8 cellular contexts compared by ENCODE assay signal in the genomic region with DNA sequence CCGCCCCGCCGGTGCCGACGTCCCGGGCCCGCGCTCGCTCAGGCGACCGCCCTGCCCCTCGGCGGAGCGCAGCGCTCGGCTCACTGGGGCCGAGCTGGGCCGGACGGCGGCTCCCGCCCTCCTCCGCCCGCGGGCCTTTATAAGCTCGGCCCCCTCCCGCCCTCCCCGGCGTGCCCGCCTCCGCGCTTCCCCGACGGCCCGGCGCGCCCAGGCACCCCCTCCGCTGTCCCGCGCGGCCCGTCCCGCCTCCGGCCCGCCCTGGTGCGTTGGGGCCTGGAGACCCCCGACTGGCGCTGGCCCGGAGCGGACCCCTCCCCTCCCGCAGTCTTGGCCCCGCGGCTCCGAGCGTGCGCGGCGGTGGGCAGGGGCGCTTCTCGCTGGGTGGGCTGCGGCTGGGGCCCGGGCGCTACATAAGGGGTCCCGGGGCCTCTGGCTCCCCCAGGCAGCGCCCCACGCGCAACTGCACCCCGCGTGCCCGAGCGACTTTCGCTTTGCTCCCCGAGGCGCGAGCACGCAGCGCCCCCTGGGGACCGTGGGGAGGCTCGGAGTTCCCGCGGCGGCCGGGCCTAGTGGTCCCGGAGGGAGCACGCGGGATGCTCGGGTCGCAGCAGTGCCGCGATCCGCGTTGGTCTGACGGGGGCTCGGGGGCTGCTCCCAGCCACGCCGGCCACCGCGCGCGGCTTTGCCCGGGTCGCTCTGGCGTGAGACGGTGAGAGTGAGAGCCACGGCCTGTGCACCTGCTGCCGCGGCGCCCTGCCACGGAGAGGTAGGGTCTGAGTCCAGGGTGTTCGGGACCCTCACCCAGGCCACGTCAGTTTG. TPM values are rescaled to one million over a fixed set of nuclear protein-coding genes. Genes with fewer than 3 reads are reported as not detected.
DNase-seq lines count a peak whose midpoint lies in the region; ATAC-seq, FAIRE-seq and TF ChIP-seq lines count a peak whose summit lies in the region.

A gene with protein sequence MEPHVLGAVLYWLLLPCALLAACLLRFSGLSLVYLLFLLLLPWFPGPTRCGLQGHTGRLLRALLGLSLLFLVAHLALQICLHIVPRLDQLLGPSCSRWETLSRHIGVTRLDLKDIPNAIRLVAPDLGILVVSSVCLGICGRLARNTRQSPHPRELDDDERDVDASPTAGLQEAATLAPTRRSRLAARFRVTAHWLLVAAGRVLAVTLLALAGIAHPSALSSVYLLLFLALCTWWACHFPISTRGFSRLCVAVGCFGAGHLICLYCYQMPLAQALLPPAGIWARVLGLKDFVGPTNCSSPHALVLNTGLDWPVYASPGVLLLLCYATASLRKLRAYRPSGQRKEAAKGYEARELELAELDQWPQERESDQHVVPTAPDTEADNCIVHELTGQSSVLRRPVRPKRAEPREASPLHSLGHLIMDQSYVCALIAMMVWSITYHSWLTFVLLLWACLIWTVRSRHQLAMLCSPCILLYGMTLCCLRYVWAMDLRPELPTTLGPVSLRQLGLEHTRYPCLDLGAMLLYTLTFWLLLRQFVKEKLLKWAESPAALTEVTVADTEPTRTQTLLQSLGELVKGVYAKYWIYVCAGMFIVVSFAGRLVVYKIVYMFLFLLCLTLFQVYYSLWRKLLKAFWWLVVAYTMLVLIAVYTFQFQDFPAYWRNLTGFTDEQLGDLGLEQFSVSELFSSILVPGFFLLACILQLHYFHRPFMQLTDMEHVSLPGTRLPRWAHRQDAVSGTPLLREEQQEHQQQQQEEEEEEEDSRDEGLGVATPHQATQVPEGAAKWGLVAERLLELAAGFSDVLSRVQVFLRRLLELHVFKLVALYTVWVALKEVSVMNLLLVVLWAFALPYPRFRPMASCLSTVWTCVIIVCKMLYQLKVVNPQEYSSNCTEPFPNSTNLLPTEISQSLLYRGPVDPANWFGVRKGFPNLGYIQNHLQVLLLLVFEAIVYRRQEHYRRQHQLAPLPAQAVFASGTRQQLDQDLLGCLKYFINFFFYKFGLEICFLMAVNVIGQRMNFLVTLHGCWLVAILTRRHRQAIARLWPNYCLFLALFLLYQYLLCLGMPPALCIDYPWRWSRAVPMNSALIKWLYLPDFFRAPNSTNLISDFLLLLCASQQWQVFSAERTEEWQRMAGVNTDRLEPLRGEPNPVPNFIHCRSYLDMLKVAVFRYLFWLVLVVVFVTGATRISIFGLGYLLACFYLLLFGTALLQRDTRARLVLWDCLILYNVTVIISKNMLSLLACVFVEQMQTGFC (N-terminal part only) (minus strand): TSS at position 115 of the 819 bp plus-strand sequence. CDS start 256 bp downstream, outside the sequence.

- no peak for TF ChIP-seq POLR2A in sigmoid colon (IDR thresholded peaks at IDR 0.05)

- H3K4me2 ChIP-seq in DOHH2 (ENCODE audit: low read length) = peak within 1 kb of the TSS; percentile 92
- peak within 1 kb of the TSS; percentile 93 for H3K4me2 ChIP-seq in astrocyte (ENCODE audit: low read length)

- ATAC-seq in HG02970 (IDR thresholded peaks at IDR 0.05; ENCODE audit: low FRiP score, unreplicated experiment) (peak; percentile 26), GM18517 (IDR thresholded peaks at IDR 0.05; ENCODE audit: unreplicated experiment) (no peak), HG03457 (IDR thresholded peaks at IDR 0.05; ENCODE audit: unreplicated experiment) (no peak)

- no peaks in the 10 kb centered on the region for H3K9me3 Mint-ChIP-seq in astrocyte (ENCODE audit: unreplicated experiment)

- no peaks in the 10 kb centered on the region for H3K36me3 Mint-ChIP-seq in astrocyte (ENCODE audit: low read depth, unreplicated experiment)

- peaks cover 8% of the 10 kb centered on the region for H3F3A ChIP-seq in DOHH2 (ENCODE audit: control insufficient read depth, insufficient read depth)

- DNase-seq in T-helper 22 cell (ENCODE audit: low read depth) = peak; percentile 69
- no peak for DNase-seq in astrocyte (ENCODE audit: low read depth)
- DNase-seq in iPS DF 6.9 (ENCODE audit: low read depth, low spot score) = no peak
- peak; percentile 90 for DNase-seq in sigmoid colon

- intact Hi-C loops in sigmoid colon (cut with DNase I) = loop anchor here (1.0 kb wide), 2 partner anchors 26 to 42 kb away; no protein-coding TSS in a partner anchor

- H4K20me1 ChIP-seq in DOHH2 (ENCODE audit: control insufficient read depth, insufficient read depth, low read depth, low read length) (peaks cover 13% of the 10 kb centered on the region), astrocyte (ENCODE audit: insufficient read depth, low read length) (peaks cover 38% of the 10 kb centered on the region)

- H3K4me1 Mint-ChIP-seq in astrocyte (ENCODE audit: low read depth, unreplicated experiment) = peaks cover 31% of the 10 kb centered on the region

- peaks cover 54% of the 10 kb centered on the region for H3K79me2 ChIP-seq in DOHH2 (ENCODE audit: control insufficient read depth, low read length)
- peaks cover 44% of the 10 kb centered on the region for H3K79me2 ChIP-seq in astrocyte (ENCODE audit: insufficient read depth, low read length)

- peaks cover 33% of the 10 kb centered on the region for H3K36me3 ChIP-seq in DOHH2 (ENCODE audit: control insufficient read depth, low read length)
- no peaks in the 10 kb centered on the region for H3K36me3 ChIP-seq in astrocyte (ENCODE audit: insufficient read depth, low read length)
- H3K36me3 ChIP-seq in iPS DF 6.9 (ENCODE audit: control insufficient read depth, insufficient read depth, low read length) = no peaks in the 10 kb centered on the region; the same call in 1 of the 2 replicates
- no peaks in the 10 kb centered on the region for H3K36me3 ChIP-seq in sigmoid colon

- TF ChIP-seq EP300 in sigmoid colon (IDR thresholded peaks at IDR 0.05) = no peak

- H3K27ac ChIP-seq in DOHH2 (ENCODE audit: low read depth, low read length) (peak within 1 kb of the TSS; percentile 52), astrocyte (ENCODE audit: low read depth, low read length) (peak within 1 kb of the TSS; percentile 87), iPS DF 6.9 (ENCODE audit: low read length) (no peak within 1 kb of the TSS), sigmoid colon (peak within 1 kb of the TSS; percentile 89 to 100 (median 96))

- FAIRE-seq in astrocyte (lab: Jason Lieb, UNC) = no peak

- H3K27me3 Mint-ChIP-seq in astrocyte (ENCODE audit: low read depth, unreplicated experiment) = peaks cover 2% of the 10 kb centered on the region

- H2AFZ ChIP-seq in astrocyte (ENCODE audit: low read depth, low read length) = peak within 1 kb of the TSS; percentile 63

- H3K9me3 ChIP-seq in DOHH2 (ENCODE audit: control insufficient read depth, insufficient read depth, low read length) = no peaks in the 10 kb centered on the region
- no peaks in the 10 kb centered on the region for H3K9me3 ChIP-seq in astrocyte (ENCODE audit: insufficient read depth, low read depth, low read length)
- no peaks in the 10 kb centered on the region for H3K9me3 ChIP-seq in iPS DF 6.9 (ENCODE audit: control insufficient read depth, insufficient read depth, low read length)
- H3K9me3 ChIP-seq in sigmoid colon = no peaks in the 10 kb centered on the region

- peaks cover 54% of the 10 kb centered on the region for H3K4me1 ChIP-seq in DOHH2 (ENCODE audit: control insufficient read depth, low read length)
- H3K4me1 ChIP-seq in astrocyte (ENCODE audit: insufficient read depth, low read length) = peaks cover 42% of the 10 kb centered on the region
- peaks cover 4% of the 10 kb centered on the region for H3K4me1 ChIP-seq in iPS DF 6.9 (ENCODE audit: control insufficient read depth, insufficient read depth, low read length)
- H3K4me1 ChIP-seq in sigmoid colon = peaks cover 0 to 44% (median 39%) of the 10 kb centered on the region in 4 donors

- no peaks in the 10 kb centered on the region for H3K9me2 ChIP-seq in DOHH2 (replicated peaks; ENCODE audit: control insufficient read depth, low read length)

- peak within 1 kb of the TSS; percentile 98 for H3K4me3 ChIP-seq in DOHH2 (ENCODE audit: low read length)
- H3K4me3 ChIP-seq in astrocyte (ENCODE audit: insufficient read depth, low read depth, low read length) = peak within 1 kb of the TSS; percentile 80
- peak within 1 kb of the TSS; percentile 62; the same call in 1 of the 2 replicates for H3K4me3 ChIP-seq in iPS DF 6.9 (ENCODE audit: low read length)
- H3K4me3 ChIP-seq in sigmoid colon = peak within 1 kb of the TSS; percentile 51 to 87 (median 72)

- peak within 1 kb of the TSS; percentile 88 for H3K27ac Mint-ChIP-seq in astrocyte (ENCODE audit: unreplicated experiment)

- TF ChIP-seq CTCF in DOHH2 (IDR thresholded peaks at IDR 0.05; ENCODE audit: low read depth, low read length, poor library complexity, severe bottlenecking) = peak; percentile 83
- peak; percentile 29 for TF ChIP-seq CTCF in astrocyte (IDR thresholded peaks at IDR 0.05; ENCODE audit: insufficient read depth, low read depth, low read length)
- peak; percentile 85 to 98 (median 94) for TF ChIP-seq CTCF in sigmoid colon (IDR thresholded peaks at IDR 0.05)

- H3K4me3 Mint-ChIP-seq in astrocyte (ENCODE audit: unreplicated experiment) = peak within 1 kb of the TSS; percentile 83

- H3K27me3 ChIP-seq in DOHH2 (ENCODE audit: control insufficient read depth, low read length) (no peaks in the 10 kb centered on the region), astrocyte (ENCODE audit: insufficient read depth, low read length) (no peaks in the 10 kb centered on the region), iPS DF 6.9 (ENCODE audit: control insufficient read depth, insufficient read depth, low read length) (no peaks in the 10 kb centered on the region), sigmoid colon (peaks cover 0 to under 1% (median 0%) of the 10 kb centered on the region in 3 donors)

- no CpG with 5 or more reads among the region's 110 CpGs for WGBS in iPS DF 6.9 (ENCODE audit: insufficient coverage, insufficient read length)
- 2 to 3% methylated on average over 110 of the region's 110 CpGs for WGBS in sigmoid colon, 2 donors

- peak within 1 kb of the TSS; percentile 93 for H3K9ac ChIP-seq in astrocyte (ENCODE audit: low read length)

RNA-seq across cellular contexts. Expression of the gene that starts here (rescaled TPM):
- 239 and 247 TPM in 2 replicates for total RNA-seq in astrocyte
- 100 to 1,000 TPM in 3 of 4 donors, 10 to 100 TPM in 1; 97.4 to 242 (median 158) TPM for total RNA-seq in sigmoid colon
- polyA plus RNA-seq in sigmoid colon = 100 to 1,000 TPM in 1 of 3 donors, 10 to 100 TPM in 2; 18.0 to 169 (median 29.4) TPM

Comparison
In these comparisons a context has a peak if more than half of its experiments do, and no peak if none do; other contexts are left out.
1. CTCF ChIP-seq: peak in every context shown above with its lines; median percentile 94 in sigmoid colon; 83 in DOHH2; 29 in astrocyte.
2. DNase-seq: peak in T-helper 22 cell (single experiment) and sigmoid colon (single experiment); none in astrocyte (single experiment) and iPS DF 6.9 (single experiment).
3. Peak in every context shown above with its lines, with median percentiles within 50 percentile points of each other: H3K4me3 ChIP-seq.